ENCODE assay signal across 13 cellular contexts in genomic region chr1:85047144-85047471, GRCh38. TPM values are rescaled to one million over a fixed set of nuclear protein-coding genes. Genes with fewer than 3 reads are reported as not detected.
DNase-seq lines count a peak whose midpoint lies in the region; ATAC-seq and TF ChIP-seq lines count a peak whose summit lies in the region.
"Had no signal": no experiment of that assay in that cellular context is flagged by ENCODE, and none has a peak within 500 bp of the region (broad histone marks: within the 10 kb centered on the region; RNA-seq: fewer than 3 reads in every experiment).

No MANE protein-coding gene starts in this region.

- H3K4me1 ChIP-seq in CD8-positive, alpha-beta memory T cell (ENCODE audit: insufficient read depth, low read length): peaks cover 32% of the 10 kb centered on the region
- peaks cover 2% of the 10 kb centered on the region; the same call in 1 of the 2 replicates for H3K4me1 ChIP-seq in H9 (ENCODE audit: insufficient read depth, low read length)

- H3K27ac Mint-ChIP-seq in CD8-positive, alpha-beta memory T cell: no peak overlapping the region
- H3K27ac Mint-ChIP-seq in H9 (no peak overlapping the region), nephron (no peak overlapping the region)
- H3K27ac Mint-ChIP-seq in central memory CD8-positive, alpha-beta T cell (ENCODE audit: low read depth): no peak overlapping the region

- no peak overlapping the region for H2BK20ac ChIP-seq in H9 (ENCODE audit: low read depth, low read length, poor library complexity, severe bottlenecking)

- H3K23ac ChIP-seq in H9 (ENCODE audit: insufficient read length, low read depth, low read length): no peak overlapping the region

- H3K9me3 Mint-ChIP-seq in CD8-positive, alpha-beta memory T cell: no peaks in the 10 kb centered on the region
- H3K9me3 Mint-ChIP-seq in H9 (no peaks in the 10 kb centered on the region), nephron (no peaks in the 10 kb centered on the region)
- no peaks in the 10 kb centered on the region for H3K9me3 Mint-ChIP-seq in central memory CD8-positive, alpha-beta T cell

- H4K91ac ChIP-seq in H9 (ENCODE audit: insufficient read length, low read depth, low read length): no peak overlapping the region

- no peak overlapping the region for H3K9ac ChIP-seq in H9 (ENCODE audit: extremely low read depth, insufficient read length, low read length)

- peak overlapping the region; percentile 58 for H3K4me2 ChIP-seq in H9 (ENCODE audit: insufficient read depth, insufficient read length, low read length)

- no peak overlapping the region for H3T11ph ChIP-seq in H9 (ENCODE audit: low read length)

- POLR2A ChIA-PET in CD8-positive, alpha-beta memory T cell (lab: Charles Lee): interaction anchor here (0.5 to 0.6 kb wide), 2 partner anchors 21 to 211 kb away, joined by 3 to 4 read pairs; no protein-coding TSS in a partner anchor

- no peaks in the 10 kb centered on the region for H3K79me1 ChIP-seq in H9 (ENCODE audit: insufficient read depth, low read depth, low read length, poor library complexity, severe bottlenecking)

- peak overlapping the region; percentile 24 to 75 (median 66) for H3K4me3 Mint-ChIP-seq in CD8-positive, alpha-beta memory T cell
- H3K4me3 Mint-ChIP-seq in H9: peak overlapping the region; percentile 65 to 75
- peak overlapping the region; percentile 38 for H3K4me3 Mint-ChIP-seq in central memory CD8-positive, alpha-beta T cell
- peak overlapping the region; percentile 60 to 81 (median 80) for H3K4me3 Mint-ChIP-seq in nephron

- ATAC-seq in central memory CD8-positive, alpha-beta T cell (replicated peaks; ENCODE audit: extremely low read depth, poor library complexity, severe bottlenecking): no peak
- no peak for ATAC-seq in omental fat pad (ENCODE audit: low FRiP score)

- WGBS in H9 (ENCODE audit: extremely low coverage, insufficient read length, low lambda C conversion rate): no CpG with 5 or more reads among the region's 12 CpGs

- DNase-seq in CD8-positive, alpha-beta memory T cell: no peak
- DNase-seq in H9: no peak
- DNase-seq in central memory CD8-positive, alpha-beta T cell (ENCODE audit: low spot score in 2 of 2): no peak
- DNase-seq in putamen (ENCODE audit: low spot score): no peak
- no peak for DNase-seq in omental fat pad (ENCODE audit: low spot score)
- DNase-seq in activated CD4-positive, CD25-positive, alpha-beta regulatory T cell (lab: John Stamatoyannopoulos, UW): no peak
- DNase-seq: activated CD8-positive, alpha-beta memory T cell treated with anti-CD3 and anti-CD28 coated beads, Interleukin-2, amount 50 U/mL, for 4 hours; DND-41; GOT3; nucleus accumbens; stimulated activated CD4-positive, alpha-beta T cell treated with anti-CD3 and anti-CD28 coated beads, Interleukin-4, amount 100 ng/mL, for 4 hours had no signal

- H3K27ac ChIP-seq in CD8-positive, alpha-beta memory T cell (ENCODE audit: low read depth, low read length): no peak overlapping the region
- no peak overlapping the region for H3K27ac ChIP-seq in H9 (ENCODE audit: insufficient read length, low read depth, low read length)
- H3K27ac ChIP-seq: coronary artery had no signal

- no peak overlapping the region for H4K5ac ChIP-seq in H9 (ENCODE audit: insufficient read length, low read depth, low read length)

- H3K36me3 ChIP-seq in CD8-positive, alpha-beta memory T cell (ENCODE audit: insufficient read depth, low read length): no peaks in the 10 kb centered on the region

- peaks cover 8% of the 10 kb centered on the region for H3K23me2 ChIP-seq in H9 (ENCODE audit: insufficient read length, low read depth, low read length, poor library complexity, severe bottlenecking)

- no peak overlapping the region for H3K18ac ChIP-seq in H9 (ENCODE audit: insufficient read length, low read depth, low read length)

- no peak overlapping the region for H3K4me3 ChIP-seq in CD8-positive, alpha-beta memory T cell (ENCODE audit: low read length)

- H2BK5ac ChIP-seq in H9 (ENCODE audit: insufficient read length, low read length): no peak overlapping the region

- CTCF ChIA-PET in CD8-positive, alpha-beta memory T cell (lab: Charles Lee): interaction anchor here (3.5 kb wide), 1 partner anchor 102 kb away, joined by 18 read pairs; no protein-coding TSS in a partner anchor

- no peak overlapping the region for H2BK15ac ChIP-seq in H9 (ENCODE audit: low read depth, low read length)

- H2AFZ ChIP-seq in H9 (ENCODE audit: low read length): no peak overlapping the region

- H3K27me3 Mint-ChIP-seq in CD8-positive, alpha-beta memory T cell: peaks cover 32 to 52% of the 10 kb centered on the region in 2 donors
- H3K27me3 Mint-ChIP-seq in H9 (ENCODE audit: low read depth): peaks cover 71% of the 10 kb centered on the region
- peaks cover 60% of the 10 kb centered on the region for H3K27me3 Mint-ChIP-seq in central memory CD8-positive, alpha-beta T cell
- peaks cover 87% of the 10 kb centered on the region for H3K27me3 Mint-ChIP-seq in nephron (ENCODE audit: low read depth)

- no peak overlapping the region for H2BK120ac ChIP-seq in H9 (ENCODE audit: low read depth, low read length, poor library complexity, severe bottlenecking)

- no peaks in the 10 kb centered on the region for H3K9me3 ChIP-seq in CD8-positive, alpha-beta memory T cell (ENCODE audit: low read length)
- H3K9me3 ChIP-seq in H9 (ENCODE audit: control insufficient read depth, low read depth, low read length): no peaks in the 10 kb centered on the region

- H3K79me2 ChIP-seq in H9 (ENCODE audit: insufficient read depth, low read length): no peaks in the 10 kb centered on the region

- H3K4me1 Mint-ChIP-seq in CD8-positive, alpha-beta memory T cell: peaks cover 19 to 38% (median 34%) of the 10 kb centered on the region in 3 donors
- H3K4me1 Mint-ChIP-seq in H9 (peaks cover 34 to 36% of the 10 kb centered on the region in 2 experiments), nephron (peaks cover 17% of the 10 kb centered on the region)
- H3K4me1 Mint-ChIP-seq in central memory CD8-positive, alpha-beta T cell: peaks cover 15% of the 10 kb centered on the region

- H3K27me3 ChIP-seq in CD8-positive, alpha-beta memory T cell (ENCODE audit: insufficient read depth, low read length, poor library complexity, severe bottlenecking): peaks cover 21% of the 10 kb centered on the region
- peaks cover 25% of the 10 kb centered on the region; the same call in 1 of the 2 replicates for H3K27me3 ChIP-seq in H9 (ENCODE audit: insufficient read depth, low read length)

- no peak for TF ChIP-seq CTCF in H9 (conservative IDR thresholded peaks at IDR 0.05)
- no peak for TF ChIP-seq CTCF in nephron (IDR thresholded peaks at IDR 0.05; ENCODE audit: unreplicated experiment in 3 of 3)
- TF ChIP-seq CTCF in omental fat pad (IDR thresholded peaks at IDR 0.05): no peak

- no peak overlapping the region for H3K4ac ChIP-seq in H9 (ENCODE audit: low read depth, low read length)

- H4K8ac ChIP-seq in H9 (replicated peaks; ENCODE audit: insufficient read length, low read depth, low read length): no peak overlapping the region

- H4K20me1 ChIP-seq in H9 (ENCODE audit: control insufficient read depth, insufficient read depth, insufficient read length): no peaks in the 10 kb centered on the region

- no peak overlapping the region for H3K56ac ChIP-seq in H9 (ENCODE audit: insufficient read length, low read depth, low read length)

- H2AK5ac ChIP-seq in H9 (ENCODE audit: insufficient read length, low read length): no peak overlapping the region

- H2BK12ac ChIP-seq in H9 (ENCODE audit: insufficient read length, low read depth, low read length): no peak overlapping the region

- peaks cover 0 to 1% (median 0%) of the 10 kb centered on the region in 3 donors for H3K36me3 Mint-ChIP-seq in CD8-positive, alpha-beta memory T cell
- peaks cover 0 to 2% (median 0%) of the 10 kb centered on the region in 3 experiments; a peak in 2 of 7 replicates for H3K36me3 Mint-ChIP-seq in H9 (ENCODE audit: insufficient read depth in 1 of 3, low read depth in 3 of 3)
- peaks cover 2% of the 10 kb centered on the region for H3K36me3 Mint-ChIP-seq in central memory CD8-positive, alpha-beta T cell (ENCODE audit: insufficient read depth)
- H3K36me3 Mint-ChIP-seq in nephron (ENCODE audit: low read depth): no peaks in the 10 kb centered on the region

- H3K14ac ChIP-seq in H9 (ENCODE audit: insufficient read depth, low read length): no peak overlapping the region

RNA-seq across cellular contexts. Expression of gene MCOLN3, which starts 1.2 kb away (rescaled TPM):
- under 1 TPM; 0.47 to 0.50 TPM for total RNA-seq in CD8-positive, alpha-beta memory T cell
- 0.29 TPM for polyA plus RNA-seq in CD8-positive, alpha-beta memory T cell
- 10.6 and 10.8 TPM in 2 replicates for total RNA-seq in H9 (2021)
- total RNA-seq in omental fat pad: 10 to 100 TPM in 1 of 4 donors, 1 to 10 TPM in 3; 4.9 to 29.2 (median 6.5) TPM

RNA-seq across cellular contexts. Expression of gene MCOLN2, which starts 50.2 kb away (rescaled TPM):
- total RNA-seq in CD8-positive, alpha-beta memory T cell: 100 to 1,000 TPM; 103 to 110 TPM
- polyA plus RNA-seq in CD8-positive, alpha-beta memory T cell: 18.7 TPM
- total RNA-seq in H9 (2021) (0.70 and 1.3 TPM in 2 replicates), omental fat pad (1 to 10 TPM; 1.1 to 9.9 (median 2.7) TPM)

Comparison
In these comparisons a context has a peak if more than half of its experiments do, and no peak if none do; other contexts are left out.
1. RNA of gene MCOLN2, which starts 50.2 kb away (total RNA-seq): 103 to 110 TPM in CD8-positive, alpha-beta memory T cell; 1.1 to 9.9 TPM in omental fat pad and 0.70 to 1.3 TPM in H9; every median in the first group is over 4 times any median in the second.
2. Peak in every context shown above with its lines, with median percentiles within 50 percentile points of each other: H3K4me3 Mint-ChIP-seq.